ENCODE assay signal across 10 cellular contexts in genomic region chr7:4017785-4018184, GRCh38.
"Had no signal": no experiment of that assay in that cellular context is flagged by ENCODE, and none has a peak within 500 bp of the region (broad histone marks: within the 10 kb centered on the region; RNA-seq: fewer than 3 reads in every experiment).

No MANE protein-coding gene starts in this region.

- H3K27ac ChIP-seq: GM23248, HL-60 had no signal

- ATAC-seq: HCT116, HepG2 had no signal

- H3K9me3 ChIP-seq: HAP-1 had no signal

- H3K27ac Mint-ChIP-seq: HFFc6, IgD-negative memory B cell had no signal

- H3K4me1 ChIP-seq: HAP-1 had no signal

- H3K4me3 ChIP-seq: GM23248, HAP-1 had no signal

- H3K4me3 Mint-ChIP-seq: HFFc6, IgD-negative memory B cell had no signal

- H3K36me3 Mint-ChIP-seq: IgD-negative memory B cell had no signal

- H3K9ac ChIP-seq: GM23248 had no signal

- DNase-seq: GM23248, GOT3, H7, HFFc6, KBM-7 had no signal

- H3K4me1 Mint-ChIP-seq: IgD-negative memory B cell had no signal

- H3K36me3 ChIP-seq: HAP-1 had no signal
